Comparison of ENCODE assay signal across 18 cellular contexts in the genomic region with DNA sequence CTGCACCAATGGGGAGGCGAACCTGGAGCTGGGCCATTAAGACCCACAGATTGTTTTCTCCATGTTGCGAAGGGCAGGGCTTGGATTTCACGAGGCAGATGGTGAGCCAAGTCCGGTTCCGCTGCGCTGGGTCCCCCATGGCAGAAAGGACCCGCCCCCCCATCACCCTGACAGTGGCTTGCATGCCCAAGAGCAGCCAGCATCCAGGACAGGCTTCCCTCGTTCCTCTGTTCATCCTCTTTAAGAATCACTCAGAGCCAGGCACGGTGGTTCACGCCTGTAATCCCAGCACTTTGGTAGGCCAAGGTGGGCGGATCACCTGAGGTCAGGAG.
"Had no signal": no experiment of that assay in that cellular context is flagged by ENCODE, and none has a peak within 500 bp of the region (broad histone marks: within the 10 kb centered on the region; RNA-seq: fewer than 3 reads in every experiment).

No MANE protein-coding gene starts in this region.

- H3K27ac Mint-ChIP-seq: activated naive CD4-positive, alpha-beta T cell treated with anti-CD3 and anti-CD28 coated beads, Interleukin-2, amount 10 ng/mL, durations not matched to agents 7 days and 5 days; activated T-cell treated with anti-CD3 and anti-CD28 coated beads, Interleukin-2, amount 50 U/mL, for 72 hours; nephron progenitor cell; T-helper 17 cell had no signal

- H3K9me3 Mint-ChIP-seq: activated naive CD4-positive, alpha-beta T cell treated with anti-CD3 and anti-CD28 coated beads, Interleukin-2, amount 10 ng/mL, durations not matched to agents 7 days and 5 days; activated T-cell treated with anti-CD3 and anti-CD28 coated beads, Interleukin-2, amount 50 U/mL, for 72 hours; nephron progenitor cell; stimulated activated naive CD8-positive, alpha-beta T cell treated with anti-CD3 and anti-CD28 coated beads, Interleukin-15, amount 100 ng/mL, for 72 hours had no signal

- DNase-seq: activated CD4-positive, alpha-beta T cell treated with anti-CD3 and anti-CD28 coated beads, Interleukin-2, amount 50 U/mL, for 48 hours; activated CD4-positive, CD25-positive, alpha-beta regulatory T cell; activated naive CD4-positive, alpha-beta T cell treated with anti-CD3 and anti-CD28 coated beads, Interleukin-2, amount 10 ng/mL, durations not matched to agents 7 days and 5 days; body of pancreas; effector memory CD8-positive, alpha-beta T cell; esophagus squamous epithelium; mesenchymal stem cell; nephron progenitor cell; stimulated activated CD4-positive, alpha-beta T cell treated with anti-CD3 and anti-CD28 coated beads, Interleukin-4, amount 100 ng/mL, for 4 hours; T-helper 17 cell had no signal

- H3K27me3 ChIP-seq: cardiac muscle cell, tibial nerve had no signal

- H3K4me1 ChIP-seq: body of pancreas, esophagus squamous epithelium, tibial nerve had no signal

- H3K9me3 ChIP-seq: body of pancreas, esophagus squamous epithelium, gastrocnemius medialis, tibial nerve had no signal

- FAIRE-seq: colon, endothelial cell of umbilical vein, urothelium cell line had no signal

- H3K27ac ChIP-seq: body of pancreas, cardiac muscle cell, esophagus squamous epithelium, gastrocnemius medialis, tibial nerve had no signal

- ATAC-seq: body of pancreas; effector memory CD8-positive, alpha-beta T cell; gastrocnemius medialis had no signal

- H3K27me3 Mint-ChIP-seq: activated naive CD4-positive, alpha-beta T cell treated with anti-CD3 and anti-CD28 coated beads, Interleukin-2, amount 10 ng/mL, durations not matched to agents 7 days and 5 days; effector memory CD8-positive, alpha-beta T cell; stimulated activated naive CD8-positive, alpha-beta T cell treated with anti-CD3 and anti-CD28 coated beads, Interleukin-15, amount 100 ng/mL, for 72 hours; T-helper 17 cell had no signal

- H3K4me3 Mint-ChIP-seq: activated naive CD4-positive, alpha-beta T cell treated with anti-CD3 and anti-CD28 coated beads, Interleukin-2, amount 10 ng/mL, durations not matched to agents 7 days and 5 days; nephron progenitor cell had no signal

- H3K36me3 ChIP-seq: cardiac muscle cell, esophagus squamous epithelium, gastrocnemius medialis, tibial nerve had no signal

- H3K4me3 ChIP-seq: body of pancreas, cardiac muscle cell, esophagus squamous epithelium, gastrocnemius medialis, tibial nerve had no signal
